Comparison of ENCODE assay signal across 18 cellular contexts in genomic region chr3:150757768-150758167, GRCh38. TPM values are rescaled to one million over a fixed set of nuclear protein-coding genes. Genes with fewer than 3 reads are reported as not detected.
DNase-seq lines count a peak whose midpoint lies in the region; ATAC-seq, FAIRE-seq and TF ChIP-seq lines count a peak whose summit lies in the region.
"Had no signal": no experiment of that assay in that cellular context is flagged by ENCODE, and none has a peak within 500 bp of the region (broad histone marks: within the 10 kb centered on the region; RNA-seq: fewer than 3 reads in every experiment).

No MANE protein-coding gene starts in this region.

- no peak overlapping the region for H3K18ac ChIP-seq in mesenchymal stem cell (ENCODE audit: low read depth in 1 of 2, low read length in 2 of 2)

- SMC1A ChIA-PET in GM12878 (lab: Charles Lee; ENCODE audit: uncharacterized antibody, unreplicated experiment), result interaction anchor here (5.4 kb wide), 1 partner anchor 20 kb away, joined by 27 read pairs; no protein-coding TSS in a partner anchor

- no peak overlapping the region for H3K14ac ChIP-seq in mesenchymal stem cell (ENCODE audit: low read length in 2 of 2)

- H3K23ac ChIP-seq in mesenchymal stem cell (ENCODE audit: low read length in 2 of 2), result no peak overlapping the region

- RAD21 ChIA-PET in GM12878 (lab: Charles Lee; ENCODE audit: unreplicated experiment), result interaction anchor here (1.3 to 3.0 kb wide), 3 partner anchors 15 to 165 kb away, joined by 3 to 11 read pairs (median 4); no protein-coding TSS in a partner anchor

- no peak overlapping the region for H2BK120ac ChIP-seq in mesenchymal stem cell (ENCODE audit: low read depth, low read length)

- peaks cover 6% of the 10 kb centered on the region for H3K9me3 Mint-ChIP-seq in T-helper 1 cell treated with Interleukin-12 subunit alpha and Interleukin-12 subunit beta and Interleukin-4 antibody, amounts not matched to agents 30 μg/mL and 1 μg/mL, for 36 hours
- no peaks in the 10 kb centered on the region for H3K9me3 Mint-ChIP-seq in Caco-2 (ENCODE audit: unreplicated experiment)
- H3K9me3 Mint-ChIP-seq in osteocyte (ENCODE audit: unreplicated experiment), result no peaks in the 10 kb centered on the region
- H3K9me3 Mint-ChIP-seq: activated naive CD8-positive, alpha-beta T cell treated with anti-CD3 and anti-CD28 coated beads, Interleukin-2, amount 10 ng/mL, durations not matched to agents 7 days and 5 days had no signal

- H3K36me3 ChIP-seq in Caco-2 (ENCODE audit: control insufficient read depth, insufficient read depth, low read length), result no peaks in the 10 kb centered on the region
- no peaks in the 10 kb centered on the region; a peak in 2 of 4 replicates for H3K36me3 ChIP-seq in GM12878 (ENCODE audit: control insufficient read depth in 2 of 2, insufficient read depth in 2 of 2, low read length in 1 of 2)
- peaks cover 5 to 19% of the 10 kb centered on the region in 2 experiments for H3K36me3 ChIP-seq in mesenchymal stem cell (ENCODE audit: control insufficient read depth in 1 of 2, insufficient read depth in 2 of 2, low read depth in 1 of 2, low read length in 2 of 2)

- peaks cover 21% of the 10 kb centered on the region for H3K79me1 ChIP-seq in mesenchymal stem cell (replicated peaks; ENCODE audit: low read length, poor library complexity, severe bottlenecking)

- no peak overlapping the region for H2BK5ac ChIP-seq in mesenchymal stem cell (ENCODE audit: low read depth, low read length, poor library complexity, severe bottlenecking)

- H3K4me2 ChIP-seq in GM12878 (ENCODE audit: control insufficient read depth, insufficient read depth) (peak overlapping the region; percentile 30), mesenchymal stem cell (ENCODE audit: low read length, poor library complexity, severe bottlenecking) (no peak overlapping the region)

- H3K27me3 ChIP-seq in Caco-2 (replicated peaks; ENCODE audit: control insufficient read depth, insufficient read depth, low read length) (no peaks in the 10 kb centered on the region), GM12878 (replicated peaks in 1 of 2; ENCODE audit: control insufficient read depth in 2 of 2, insufficient read depth in 2 of 2, low read length in 1 of 2) (no peaks in the 10 kb centered on the region), mesenchymal stem cell (ENCODE audit: control insufficient read depth in 1 of 2, insufficient read depth in 1 of 2, low read length in 2 of 2) (no peaks in the 10 kb centered on the region)

- POLR2A ChIA-PET in Caco-2 (lab: Charles Lee), result interaction anchor here (0.7 kb wide), 1 partner anchor 87 kb away, joined by 5 read pairs; no protein-coding TSS in a partner anchor
- POLR2A ChIA-PET in GM12878 (lab: Charles Lee), result no interaction called here

- H2AFZ ChIP-seq in GM12878 (ENCODE audit: control insufficient read depth, low read depth, low read length) (no peak overlapping the region), mesenchymal stem cell (ENCODE audit: low read depth, low read length) (no peak overlapping the region)
- H2AFZ ChIP-seq: parathyroid adenoma had no signal

- H3K4me3 ChIP-seq in Caco-2 (ENCODE audit: low read depth, low read length) (no peak overlapping the region), GM12878 (0 out of 2 replicates have a peak overlapping the region, but pooled peaks have one; percentile 7), mesenchymal stem cell (ENCODE audit: insufficient read depth in 1 of 2, low read depth in 1 of 2, low read length in 2 of 2) (no peak overlapping the region)
- H3K4me3 ChIP-seq: skin epidermis had no signal

- no peak for DNase-seq in T-helper 1 cell
- DNase-seq in Caco-2, result no peak
- no peak for DNase-seq in GM12878 (ENCODE audit: low read depth, low spot score)
- DNase-seq in osteocyte (ENCODE audit: extremely low spot score, unreplicated experiment), result no peak
- DNase-seq in mesenchymal stem cell, result no peak
- DNase-seq in GM13977 (ENCODE audit: low spot score), result no peak
- DNase-seq: activated naive CD8-positive, alpha-beta T cell treated with anti-CD3 and anti-CD28 coated beads, Interleukin-2, amount 10 ng/mL, durations not matched to agents 7 days and 5 days; foreskin fibroblast; midbrain; NCI-H1092; RPMI8226 had no signal

- H3K4ac ChIP-seq in mesenchymal stem cell (ENCODE audit: low read depth in 1 of 2, low read length in 2 of 2), result no peak overlapping the region

- intact Hi-C loops in Caco-2 (cut with micrococcal nuclease; ENCODE audit: unreplicated experiment), result no loop called here
- intact Hi-C loops in GM12878 (cut with micrococcal nuclease; ENCODE audit: unreplicated experiment), result no loop called here

- no peak overlapping the region for H2BK15ac ChIP-seq in mesenchymal stem cell (ENCODE audit: low read depth, poor library complexity, severe bottlenecking)

- no peaks in the 10 kb centered on the region for H3K27me3 Mint-ChIP-seq in T-helper 1 cell treated with Interleukin-12 subunit alpha and Interleukin-12 subunit beta and Interleukin-4 antibody, amounts not matched to agents 30 μg/mL and 1 μg/mL, for 36 hours (ENCODE audit: low read depth)
- no peaks in the 10 kb centered on the region for H3K27me3 Mint-ChIP-seq in Caco-2 (ENCODE audit: insufficient read depth, unreplicated experiment)
- no peaks in the 10 kb centered on the region for H3K27me3 Mint-ChIP-seq in osteocyte (ENCODE audit: unreplicated experiment)
- H3K27me3 Mint-ChIP-seq: activated naive CD8-positive, alpha-beta T cell treated with anti-CD3 and anti-CD28 coated beads, Interleukin-2, amount 10 ng/mL, durations not matched to agents 7 days and 5 days had no signal

- FAIRE-seq in GM12878 (lab: Jason Lieb, UNC), result no peak
- FAIRE-seq: G401.6 had no signal

- CTCF ChIA-PET in Caco-2 (lab: Charles Lee), result no interaction called here
- CTCF ChIA-PET in GM12878 (lab: Yijun Ruan, JAX), result interaction anchor here (0.8 to 2.5 kb wide), 3 partner anchors 15 to 79 kb away, joined by 3 to 8 read pairs (median 4); no protein-coding TSS in a partner anchor

- in situ Hi-C loops in GM12878 (cut with MboI), result no loop called here
- in situ Hi-C loops in GM13977 (cut with MboI; ENCODE audit: low pct_unique_long_range_greater_than_20kb, low sequenced_read_pairs, unreplicated experiment), result no loop called here

- TF ChIP-seq CTCF in Caco-2 (IDR thresholded peaks at IDR 0.05; ENCODE audit: insufficient read depth in 1 of 2, low read depth in 1 of 2, low read length in 1 of 2, severe bottlenecking in 1 of 2, unreplicated experiment in 1 of 2), result no peak
- TF ChIP-seq CTCF in GM12878 (IDR thresholded peaks at IDR 0.05 in 2 of 3, conservative IDR thresholded peaks at IDR 0.05 in 1 of 3; ENCODE audit: control insufficient read depth in 2 of 3, extremely low read depth in 1 of 3, insufficient read depth in 1 of 3, low read depth in 3 of 3, low read length in 3 of 3), result no peak
- no peak for TF ChIP-seq CTCF in osteocyte (IDR thresholded peaks at IDR 0.05)
- TF ChIP-seq CTCF in GM13977 (IDR thresholded peaks at IDR 0.05; ENCODE audit: extremely low read depth, insufficient read depth, missing control alignments), result no peak

- ATAC-seq in GM12878 (no peak), HG02885 (IDR thresholded peaks at IDR 0.05; ENCODE audit: poor library complexity, unreplicated experiment) (no peak)
- ATAC-seq: HCT116 had no signal

- no peak overlapping the region for H2AK5ac ChIP-seq in mesenchymal stem cell (ENCODE audit: low read length, severe bottlenecking)

- H3K9me3 ChIP-seq in Caco-2, result no peaks in the 10 kb centered on the region
- no peaks in the 10 kb centered on the region for H3K9me3 ChIP-seq in GM12878 (replicated peaks; ENCODE audit: control insufficient read depth, insufficient read depth, low read length)
- H3K9me3 ChIP-seq in mesenchymal stem cell (ENCODE audit: control insufficient read depth, low read length), result no peaks in the 10 kb centered on the region

- no peaks in the 10 kb centered on the region for H4K20me1 ChIP-seq in GM12878 (ENCODE audit: control insufficient read depth, insufficient read depth)

- H2BK12ac ChIP-seq in mesenchymal stem cell (ENCODE audit: low read length in 2 of 2), result no peak overlapping the region

- peak overlapping the region; percentile 71 for H3K4me3 Mint-ChIP-seq in T-helper 1 cell treated with Interleukin-12 subunit alpha and Interleukin-12 subunit beta and Interleukin-4 antibody, amounts not matched to agents 30 μg/mL and 1 μg/mL, for 36 hours
- H3K4me3 Mint-ChIP-seq in Caco-2 (ENCODE audit: unreplicated experiment), result no peak overlapping the region
- H3K4me3 Mint-ChIP-seq in osteocyte (ENCODE audit: unreplicated experiment), result no peak overlapping the region

- H3K79me2 ChIP-seq in GM12878 (ENCODE audit: control insufficient read depth, insufficient read depth, low read length), result peaks cover 87% of the 10 kb centered on the region

- no peak overlapping the region for H4K91ac ChIP-seq in mesenchymal stem cell (ENCODE audit: low read length)

- no peak for TF ChIP-seq EP300 in GM12878 (IDR thresholded peaks at IDR 0.05; ENCODE audit: borderline replicate concordance in 1 of 2, control insufficient read depth in 1 of 2, low read depth in 2 of 2, low read length in 2 of 2)

- TF ChIP-seq POLR2A in GM12878 (IDR thresholded peaks at IDR 0.05; ENCODE audit: low read depth, low read length), result no peak

- no peak overlapping the region for H3K27ac ChIP-seq in GM12878 (ENCODE audit: control insufficient read depth, insufficient read depth)
- H3K27ac ChIP-seq in mesenchymal stem cell (ENCODE audit: low read length, poor library complexity, severe bottlenecking), result no peak overlapping the region
- H3K27ac ChIP-seq: 22Rv1, parathyroid adenoma, skin epidermis had no signal

- H3K4me1 Mint-ChIP-seq in T-helper 1 cell treated with Interleukin-12 subunit alpha and Interleukin-12 subunit beta and Interleukin-4 antibody, amounts not matched to agents 30 μg/mL and 1 μg/mL, for 36 hours (ENCODE audit: low read depth), result peaks cover 61% of the 10 kb centered on the region
- H3K4me1 Mint-ChIP-seq in Caco-2 (ENCODE audit: low read depth, unreplicated experiment) (peaks cover 20% of the 10 kb centered on the region), osteocyte (ENCODE audit: unreplicated experiment) (peaks cover 52% of the 10 kb centered on the region)

- TF ChIP-seq RAD21 in GM12878 (IDR thresholded peaks at IDR 0.05; ENCODE audit: insufficient read depth, low read depth, low read length), result no peak

- H3K4me1 ChIP-seq in Caco-2 (peaks cover 19% of the 10 kb centered on the region), GM12878 (ENCODE audit: control insufficient read depth, insufficient read depth, low read length) (no peaks in the 10 kb centered on the region; the same call in 1 of the 2 replicates), mesenchymal stem cell (ENCODE audit: control insufficient read depth, insufficient read depth, low read depth, low read length) (peaks cover 4% of the 10 kb centered on the region)

- H3K27ac Mint-ChIP-seq in T-helper 1 cell treated with Interleukin-12 subunit alpha and Interleukin-12 subunit beta and Interleukin-4 antibody, amounts not matched to agents 30 μg/mL and 1 μg/mL, for 36 hours, result peak overlapping the region; percentile 81
- peak overlapping the region; percentile 25 for H3K27ac Mint-ChIP-seq in Caco-2 (ENCODE audit: unreplicated experiment)
- H3K27ac Mint-ChIP-seq in osteocyte (ENCODE audit: unreplicated experiment), result peak overlapping the region; percentile 44

- no peak overlapping the region for H3K9ac ChIP-seq in GM12878 (ENCODE audit: control insufficient read depth, insufficient read depth, low read length)
- no peak overlapping the region for H3K9ac ChIP-seq in mesenchymal stem cell (ENCODE audit: low read length)
- H3K9ac ChIP-seq: parathyroid adenoma had no signal

- H4K8ac ChIP-seq in mesenchymal stem cell (ENCODE audit: low read length), result no peak overlapping the region

- no TSS peak for BruUV-seq in Caco-2 (replicated peaks; lab: Mats Ljungman, UMichigan)
- no TSS peak for BruUV-seq in GM12878 (replicated peaks; lab: Mats Ljungman, UMichigan)

- peaks cover 58% of the 10 kb centered on the region for H3K36me3 Mint-ChIP-seq in T-helper 1 cell treated with Interleukin-12 subunit alpha and Interleukin-12 subunit beta and Interleukin-4 antibody, amounts not matched to agents 30 μg/mL and 1 μg/mL, for 36 hours (ENCODE audit: low read depth)
- H3K36me3 Mint-ChIP-seq in Caco-2 (ENCODE audit: insufficient read depth, unreplicated experiment), result peaks cover 35% of the 10 kb centered on the region
- H3K36me3 Mint-ChIP-seq in osteocyte (ENCODE audit: unreplicated experiment), result peaks cover 17% of the 10 kb centered on the region

RNA-seq across cellular contexts. Expression of gene SIAH2, which starts 5.2 kb away (rescaled TPM):
- total RNA-seq in Caco-2 (2022), result 25.6 and 31.8 TPM in 2 replicates
- 14.5 and 16.2 TPM in 2 replicates for total RNA-seq in GM12878 (2013; cell fraction: nucleolus; rRNA removed)
- total RNA-seq in GM12878 (2014; rRNA removed), result 41.4 and 47.0 TPM in 2 replicates
- total RNA-seq in GM12878 (2014; rRNA removed; fragmentation: Illumina TruSeq; extraction: Trizol), result 26.9 and 27.8 TPM in 2 replicates
- 31.7 and 38.0 TPM in 2 replicates for total RNA-seq in GM12878 (2021)
- 8.3 TPM for polyA plus RNA-seq in GM12878 (2011; ENCODE audit: low read depth)
- polyA plus RNA-seq in GM12878 (2011; rRNA removed), result 42.3 and 51.5 TPM in 2 replicates
- polyA plus RNA-seq in GM12878 (2011; cell fraction: cytosol; rRNA removed), result 77.7 and 114 TPM in 2 replicates
- polyA plus RNA-seq in GM12878 (2011; cell fraction: nucleus; rRNA removed), result 83.3 and 88.1 TPM in 2 replicates
- polyA plus RNA-seq in GM12878 (2012), result 13.3 and 27.8 TPM in 2 replicates
- polyA plus RNA-seq in GM12878 (2014; fragmentation: Illumina TruSeq; extraction: Trizol), result 33.7 and 37.2 TPM in 2 replicates
- polyA plus RNA-seq in GM12878 (2014; fragmentation: Nextera tagmentation; extraction: Ambion mirVana), result 10 to 100 TPM in 1 of 2 experiments, 1 to 10 TPM in 1; 6.1 to 14.2 TPM
- 41.4 and 43.0 TPM in 2 replicates for polyA plus RNA-seq in GM12878 (2014; rRNA removed)
- 10 to 100 TPM in 1 of 2 experiments, 1 to 10 TPM in 1; 3.3 to 16.3 TPM for polyA plus RNA-seq in GM12878 (2016; fragmentation: Nextera tagmentation; extraction: Ambion mirVana)
- 59.1 and 114 TPM in 2 replicates for polyA minus RNA-seq in GM12878 (2011; rRNA and poly(A)+ RNA removed)
- polyA minus RNA-seq in GM12878 (2011; cell fraction: cytosol; rRNA and poly(A)+ RNA removed), result 28.7 and 37.3 TPM in 2 replicates
- 13.7 and 23.2 TPM in 2 replicates for polyA minus RNA-seq in GM12878 (2011; cell fraction: nucleus; rRNA and poly(A)+ RNA removed)
- 26.9 and 27.6 TPM in 2 replicates for total RNA-seq in osteocyte
- 23.3 TPM for polyA plus RNA-seq in mesenchymal stem cell (2013, experiment 1 of 2)
- 22.9 TPM for polyA plus RNA-seq in mesenchymal stem cell (2013, experiment 2 of 2)

RNA-seq across cellular contexts. Expression of gene ERICH6, which starts 54.0 kb away (rescaled TPM):
- total RNA-seq in Caco-2 (2022), result not detected in 2 replicates
- total RNA-seq in GM12878 (2013; cell fraction: nucleolus; rRNA removed), result not detected in 2 replicates
- 0.06 TPM in 1 of 2 replicates, not detected in the other for total RNA-seq in GM12878 (2014; rRNA removed)
- total RNA-seq in GM12878 (2014; rRNA removed; fragmentation: Illumina TruSeq; extraction: Trizol), result 0.04 and 0.09 TPM in 2 replicates
- 0.40 TPM in 1 of 2 replicates, not detected in the other for total RNA-seq in GM12878 (2021)
- polyA plus RNA-seq in GM12878 (2011; ENCODE audit: low read depth), result not detected
- not detected in 2 replicates for polyA plus RNA-seq in GM12878 (2011; rRNA removed)
- polyA plus RNA-seq in GM12878 (2011; cell fraction: cytosol; rRNA removed), result 0.18 TPM in 1 of 2 replicates, not detected in the other
- 0.25 TPM in 1 of 2 replicates, not detected in the other for polyA plus RNA-seq in GM12878 (2011; cell fraction: nucleus; rRNA removed)
- polyA plus RNA-seq in GM12878 (2012), result 0.09 TPM in 1 of 2 replicates, not detected in the other
- polyA plus RNA-seq in GM12878 (2014; fragmentation: Illumina TruSeq; extraction: Trizol), result not detected in 2 replicates
- under 1 TPM in 1 of 2 experiments, not detected in 1; 0.40 TPM for polyA plus RNA-seq in GM12878 (2014; fragmentation: Nextera tagmentation; extraction: Ambion mirVana)
- not detected in 2 replicates for polyA plus RNA-seq in GM12878 (2014; rRNA removed)
- polyA plus RNA-seq in GM12878 (2016; fragmentation: Nextera tagmentation; extraction: Ambion mirVana), result under 1 TPM in 1 of 2 experiments, not detected in 1; 0.39 TPM
- polyA minus RNA-seq in GM12878 (2011; rRNA and poly(A)+ RNA removed), result not detected in 2 replicates
- 0.42 TPM in 1 of 2 replicates, not detected in the other for polyA minus RNA-seq in GM12878 (2011; cell fraction: cytosol; rRNA and poly(A)+ RNA removed)
- 0.12 TPM in 1 of 2 replicates, not detected in the other for polyA minus RNA-seq in GM12878 (2011; cell fraction: nucleus; rRNA and poly(A)+ RNA removed)
- 0.83 TPM in 1 of 2 replicates, not detected in the other for total RNA-seq in osteocyte
- 0.04 TPM for polyA plus RNA-seq in mesenchymal stem cell (2013, experiment 1 of 2)
- polyA plus RNA-seq in mesenchymal stem cell (2013, experiment 2 of 2), result 0.03 TPM

Comparison
In these comparisons a context has a peak if more than half of its experiments do, and no peak if none do; other contexts are left out.
1. H3K27ac Mint-ChIP-seq: peak in every context shown above with its lines; median percentile 81 in T-helper 1 cell treated with Interleukin-12 subunit alpha and Interleukin-12 subunit beta and Interleukin-4 antibody, amounts not matched to agents 30 μg/mL and 1 μg/mL, for 36 hours; 44 in osteocyte; 25 in Caco-2.